10 cellular contexts compared by ENCODE assay signal in the genomic region with DNA sequence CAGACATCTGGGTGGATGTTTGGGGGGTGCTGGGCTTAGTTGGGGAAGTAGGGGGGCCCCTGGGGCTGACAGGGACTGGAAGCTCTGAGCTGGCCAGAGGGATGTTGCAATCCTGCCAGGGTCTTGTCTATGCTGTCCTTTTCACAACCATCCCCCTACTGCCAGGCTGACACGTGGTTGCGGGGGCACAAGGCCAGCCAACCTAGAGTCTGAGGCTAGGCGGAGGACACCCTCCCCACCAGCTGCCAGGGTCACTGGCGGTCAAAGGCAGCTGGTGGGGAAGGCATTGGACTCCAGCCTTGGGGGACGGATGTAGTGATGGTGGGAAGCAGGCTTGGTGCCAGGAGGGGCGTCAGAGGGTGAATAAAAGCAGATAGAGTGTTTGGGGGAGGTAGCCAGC. TPM values are rescaled to one million over a fixed set of nuclear protein-coding genes. Genes with fewer than 3 reads are reported as not detected.
A peak's percentile ranks its signal among the peaks of the same experiment; 100 is the strongest.
DNase-seq lines count a peak whose midpoint lies in the region; ATAC-seq lines count a peak whose summit lies in the region.
"Had no signal": no experiment of that assay in that cellular context is flagged by ENCODE, and none has a peak within 500 bp of the region (broad histone marks: within the 10 kb centered on the region; RNA-seq: fewer than 3 reads in every experiment).

No MANE protein-coding gene starts in this region.

- DNase-seq in C1 segment of cervical spinal cord (lab: John Stamatoyannopoulos, UW) (peak in 13 of 14 donors; percentile 19 to 90 (median 61)), amygdala (lab: John Stamatoyannopoulos, UW) (peak in 54 of 56 donors; percentile 29 to 94 (median 78)), middle frontal gyrus (ENCODE audit: extremely low spot score, low spot score) (peak; percentile 65), NCI-H510A treated with DMSO at 0.1 percent for 48 hours (lab: John Stamatoyannopoulos, UW) (no peak)
- DNase-seq in activated CD4-positive, alpha-beta memory T cell treated with anti-CD3 and anti-CD28 coated beads for 36 hours, result no peak
- DNase-seq: activated CD4-positive, alpha-beta T cell treated with anti-CD3 and anti-CD28 coated beads, Interleukin-2, amount 10 ng/mL, durations not matched to agents 24 days and 14 days; left colon; NCI-H2107 had no signal

- H3K36me3 Mint-ChIP-seq in activated CD4-positive, alpha-beta memory T cell treated with anti-CD3 and anti-CD28 coated beads for 36 hours, result no peaks in the 10 kb centered on the region

- intact Hi-C loops in activated CD4-positive, alpha-beta memory T cell treated with anti-CD3 and anti-CD28 coated beads for 36 hours (cut with micrococcal nuclease), result no loop called here

- H3K9me3 Mint-ChIP-seq in activated CD4-positive, alpha-beta memory T cell treated with anti-CD3 and anti-CD28 coated beads for 36 hours, result no peaks in the 10 kb centered on the region
- H3K9me3 Mint-ChIP-seq: activated CD4-positive, alpha-beta T cell treated with anti-CD3 and anti-CD28 coated beads, Interleukin-2, amount 10 ng/mL, durations not matched to agents 24 days and 14 days had no signal

- no peak overlapping the region for H3K27ac Mint-ChIP-seq in activated CD4-positive, alpha-beta memory T cell treated with anti-CD3 and anti-CD28 coated beads for 36 hours

- POLR2A ChIA-PET in activated CD4-positive, alpha-beta memory T cell treated with anti-CD3 and anti-CD28 coated beads for 36 hours (lab: Charles Lee), result interaction anchor here (0.6 kb wide), 1 partner anchor 387 kb away, joined by 6 read pairs; no protein-coding TSS in a partner anchor

- CTCF ChIA-PET in activated CD4-positive, alpha-beta memory T cell treated with anti-CD3 and anti-CD28 coated beads for 36 hours (lab: Charles Lee), result interaction anchor here (0.9 to 2.1 kb wide), 2 partner anchors 9 to 39 kb away, joined by 3 to 11 read pairs; no protein-coding TSS in a partner anchor

- H3K27me3 Mint-ChIP-seq in activated CD4-positive, alpha-beta memory T cell treated with anti-CD3 and anti-CD28 coated beads for 36 hours, result peaks cover 29% of the 10 kb centered on the region

- H3K4me3 Mint-ChIP-seq in activated CD4-positive, alpha-beta memory T cell treated with anti-CD3 and anti-CD28 coated beads for 36 hours, result no peak overlapping the region

- peaks cover 9% of the 10 kb centered on the region for H3K4me1 Mint-ChIP-seq in activated CD4-positive, alpha-beta memory T cell treated with anti-CD3 and anti-CD28 coated beads for 36 hours (ENCODE audit: low read depth)

- ATAC-seq in HG02610 (IDR thresholded peaks at IDR 0.05; ENCODE audit: unreplicated experiment), result no peak
- ATAC-seq: esophagus mucosa, left colon had no signal

RNA-seq across cellular contexts. Expression of a gene that starts 1.6 kb away (rescaled TPM):
- total RNA-seq in activated CD4-positive, alpha-beta memory T cell treated with anti-CD3 and anti-CD28 coated beads for 36 hours, result 1 to 10 TPM; 1.4 to 2.2 TPM

RNA-seq across cellular contexts. Expression of a gene that starts 7.3 kb away (rescaled TPM):
- total RNA-seq in activated CD4-positive, alpha-beta memory T cell treated with anti-CD3 and anti-CD28 coated beads for 36 hours, result under 1 TPM; 0.44 to 0.48 TPM

RNA-seq across cellular contexts. Expression of a gene that starts 21.8 kb away (rescaled TPM):
- 10 to 100 TPM; 86.4 to 87.1 TPM for total RNA-seq in activated CD4-positive, alpha-beta memory T cell treated with anti-CD3 and anti-CD28 coated beads for 36 hours

RNA-seq across cellular contexts. Expression of a gene that starts 29.2 kb away (rescaled TPM):
- not detected for total RNA-seq in activated CD4-positive, alpha-beta memory T cell treated with anti-CD3 and anti-CD28 coated beads for 36 hours
- total RNA-seq: activated CD4-positive, alpha-beta T cell treated with anti-CD3 and anti-CD28 coated beads, Interleukin-2, amount 10 ng/mL, durations not matched to agents 24 days and 14 days; esophagus mucosa; left colon had no signal

RNA-seq across cellular contexts. Expression of a gene that starts 33.0 kb away (rescaled TPM):
- total RNA-seq in activated CD4-positive, alpha-beta memory T cell treated with anti-CD3 and anti-CD28 coated beads for 36 hours, result not detected
- total RNA-seq: activated CD4-positive, alpha-beta T cell treated with anti-CD3 and anti-CD28 coated beads, Interleukin-2, amount 10 ng/mL, durations not matched to agents 24 days and 14 days had no signal

Comparison
In these comparisons a context has a peak if more than half of its experiments do, and no peak if none do; other contexts are left out.
1. DNase-seq: peak in C1 segment of cervical spinal cord (13 of 14), amygdala (54 of 56) and middle frontal gyrus (single experiment); none in NCI-H510A treated with DMSO at 0.1 percent for 48 hours (single experiment) and activated CD4-positive, alpha-beta memory T cell treated with anti-CD3 and anti-CD28 coated beads for 36 hours (single experiment).